In genomic region chr20:46713957-46714834, GRCh38 we compare ENCODE assay signal across 16 cellular contexts. TPM values are rescaled to one million over a fixed set of nuclear protein-coding genes. Genes with fewer than 3 reads are reported as not detected.
DNase-seq lines count a peak whose midpoint lies in the region; ATAC-seq, FAIRE-seq and TF ChIP-seq lines count a peak whose summit lies in the region.
"Had no signal": no experiment of that assay in that cellular context is flagged by ENCODE, and none has a peak within 500 bp of the region (broad histone marks: within the 10 kb centered on the region; RNA-seq: fewer than 3 reads in every experiment).

No MANE protein-coding gene starts in this region.

- H3K9me3 ChIP-seq in IMR-90 (ENCODE audit: control insufficient read depth, insufficient read depth, low read length) = no peaks in the 10 kb centered on the region
- H3K9me3 ChIP-seq in H1 (ENCODE audit: insufficient read depth in 2 of 2, low read depth in 1 of 2, low read length in 1 of 2) = no peaks in the 10 kb centered on the region
- H3K9me3 ChIP-seq in lower lobe of right lung = no peaks in the 10 kb centered on the region
- H3K9me3 ChIP-seq in upper lobe of left lung = no peaks in the 10 kb centered on the region
- H3K9me3 ChIP-seq: BLaER1 had no signal

- peaks cover 11% of the 10 kb centered on the region; the same call in 1 of the 2 replicates for H3K36me3 ChIP-seq in IMR-90 (ENCODE audit: control insufficient read depth, insufficient read depth, low read length)
- no peaks in the 10 kb centered on the region for H3K36me3 ChIP-seq in H1 (ENCODE audit: control insufficient read depth in 2 of 4, insufficient read depth in 4 of 4, low read length in 3 of 4)
- H3K36me3 ChIP-seq in lower lobe of right lung = no peaks in the 10 kb centered on the region
- no peaks in the 10 kb centered on the region for H3K36me3 ChIP-seq in upper lobe of left lung
- H3K36me3 ChIP-seq: BLaER1 had no signal

- DNase-seq in IMR-90 = no peak
- DNase-seq in H1 (ENCODE audit: low read depth in 1 of 2, low spot score in 2 of 2) = no peak
- no peak for DNase-seq in lower lobe of right lung
- DNase-seq in upper lobe of left lung = peak in 1 of 2 donors; percentile 42
- DNase-seq in C1 segment of cervical spinal cord (lab: John Stamatoyannopoulos, UW) = no peak
- no peak for DNase-seq in SW480 (ENCODE audit: low spot score)
- DNase-seq in GM10266 (ENCODE audit: extremely low spot score) = no peak
- DNase-seq: DMS 273 treated with DMSO at 0.1 percent for 48 hours; NCI-H1417; NCI-H2081 treated with DMSO at 0.1 percent for 48 hours; NCI-H526; NK-92 treated with Interleukin-12 subunit alpha and Interleukin-12 subunit beta, amount 100 ng/mL, for 24 hours; SHP77 had no signal

- peaks cover 10% of the 10 kb centered on the region for H4K20me1 ChIP-seq in IMR-90 (ENCODE audit: insufficient read depth, low read length)
- H4K20me1 ChIP-seq in H1 (replicated peaks in 1 of 2; ENCODE audit: control insufficient read depth in 1 of 2, insufficient read depth in 2 of 2, low read length in 2 of 2) = no peaks in the 10 kb centered on the region
- H4K20me1 ChIP-seq: BLaER1 had no signal

- H3K4me1 ChIP-seq in IMR-90 (ENCODE audit: control insufficient read depth, insufficient read depth, low read length) = peaks cover 23% of the 10 kb centered on the region
- H3K4me1 ChIP-seq in H1 (replicated peaks in 1 of 4; ENCODE audit: control insufficient read depth in 3 of 4, insufficient read depth in 4 of 4, low read length in 3 of 4) = peaks cover 0 to 7% (median 4%) of the 10 kb centered on the region in 4 experiments; a peak in 6 of 7 replicates
- peaks cover 35% of the 10 kb centered on the region for H3K4me1 ChIP-seq in lower lobe of right lung
- H3K4me1 ChIP-seq in upper lobe of left lung = peaks cover 29 to 40% (median 37%) of the 10 kb centered on the region in 4 donors

- H2BK20ac ChIP-seq in IMR-90 (ENCODE audit: low read depth, low read length) (no peak overlapping the region), H1 (ENCODE audit: low read length) (no peak overlapping the region)

- TF ChIP-seq EP300 in H1 (IDR thresholded peaks at IDR 0.05; ENCODE audit: borderline replicate concordance in 1 of 2, low read depth in 2 of 2, low read length in 2 of 2) (no peak), upper lobe of left lung (IDR thresholded peaks at IDR 0.05) (no peak)

- no peak overlapping the region for H3K23ac ChIP-seq in IMR-90 (ENCODE audit: low read depth, low read length)
- no peak overlapping the region for H3K23ac ChIP-seq in H1 (ENCODE audit: insufficient read length)

- dilution Hi-C loops in IMR-90 (cut with HindIII; ENCODE audit: low sequenced_read_pairs, unreplicated experiment) = no loop called here

- H2AK5ac ChIP-seq in IMR-90 (ENCODE audit: low read depth, low read length) (peak overlapping the region; percentile 43; the same call in 1 of the 2 replicates), H1 (ENCODE audit: low read depth, low read length) (peak overlapping the region; percentile 20; the same call in 1 of the 2 replicates)

- no peak overlapping the region for H3K9ac ChIP-seq in IMR-90 (ENCODE audit: low read depth, low read length)
- H3K9ac ChIP-seq in H1 (replicated peaks in 1 of 4; ENCODE audit: extremely low read depth in 1 of 4, low read depth in 3 of 4, low read length in 3 of 4) = no peak overlapping the region
- H3K9ac ChIP-seq: BLaER1 had no signal

- no peak overlapping the region for H2AFZ ChIP-seq in IMR-90 (replicated peaks; ENCODE audit: low read length, poor library complexity)
- H2AFZ ChIP-seq in H1 (ENCODE audit: low read length) = no peak overlapping the region
- H2AFZ ChIP-seq: PC-9 had no signal

- H3K14ac ChIP-seq in IMR-90 (replicated peaks; ENCODE audit: low read depth, low read length) = 0 out of 2 replicates have a peak overlapping the region, but pooled peaks have one; percentile 22
- no peak overlapping the region for H3K14ac ChIP-seq in H1 (ENCODE audit: insufficient read length)

- no peaks in the 10 kb centered on the region for H3K79me2 ChIP-seq in H1 (ENCODE audit: control insufficient read depth in 1 of 2, insufficient read depth in 2 of 2, low read length in 2 of 2)

- in situ Hi-C loops in IMR-90 (cut with MboI; ENCODE audit: low sequenced_read_pairs) = no loop called here

- peak overlapping the region; percentile 68; the same call in 1 of the 2 replicates for H3K4ac ChIP-seq in IMR-90 (ENCODE audit: low read depth, low read length)
- H3K4ac ChIP-seq in H1 (replicated peaks; ENCODE audit: insufficient read length, low read depth, low read length) = no peak overlapping the region

- no peak for TF ChIP-seq RAD21 in IMR-90 (IDR thresholded peaks at IDR 0.05; ENCODE audit: low read length)
- no peak for TF ChIP-seq RAD21 in H1 (IDR thresholded peaks at IDR 0.05 in 1 of 2, conservative IDR thresholded peaks at IDR 0.05 in 1 of 2; ENCODE audit: low read depth in 2 of 2, low read length in 2 of 2)

- H2AK9ac ChIP-seq in IMR-90 (replicated peaks; ENCODE audit: low read depth, low read length, poor library complexity) = no peak overlapping the region

- H3K23me2 ChIP-seq in H1 (ENCODE audit: low read depth, low read length) = peaks cover 6% of the 10 kb centered on the region

- H2BK5ac ChIP-seq in IMR-90 (ENCODE audit: low read depth, low read length, poor library complexity, severe bottlenecking) = no peak overlapping the region
- 0 out of 2 replicates have a peak overlapping the region, but pooled peaks have one; percentile 7 for H2BK5ac ChIP-seq in H1 (ENCODE audit: low read depth, low read length)

- CTCF ChIA-PET in IMR-90 (lab: Yijun Ruan, JAX) = no interaction called here
- CTCF ChIA-PET in H1 (lab: Charles Lee; ENCODE audit: partially characterized antibody) = interaction anchor here (0.9 kb wide), 1 partner anchor 12 kb away, joined by 6 read pairs; no protein-coding TSS in a partner anchor

- peaks cover 45% of the 10 kb centered on the region for H3K9me1 ChIP-seq in IMR-90 (ENCODE audit: insufficient read depth, low read length)

- TF ChIP-seq POLR2A in IMR-90 (IDR thresholded peaks at IDR 0.05; ENCODE audit: low read depth, low read length) (no peak), H1 (IDR thresholded peaks at IDR 0.05; ENCODE audit: control extremely low read depth in 1 of 2, low read depth in 2 of 2, low read length in 2 of 2) (no peak), upper lobe of left lung (IDR thresholded peaks at IDR 0.05) (no peak)

- WGBS in IMR-90 (ENCODE audit: extremely low coverage in 2 of 2, insufficient read length in 1 of 2), 2 experiments = 94% methylated on average over 9 of the region's 15 CpGs; no CpG with 5 or more reads in 1 of the 2 experiments
- 84% methylated on average over 15 of the region's 15 CpGs; no CpG with 5 or more reads in 1 of the 2 experiments for WGBS in H1 (ENCODE audit: extremely low coverage in 1 of 2, insufficient coverage in 1 of 2, insufficient read length in 1 of 2, insufficient replicate concordance in 2 of 2, low coverage in 1 of 2, low lambda C conversion rate in 2 of 2, missing lambda C conversion rate in 1 of 2), 2 experiments
- 87 to 90% methylated on average over 15 of the region's 15 CpGs for WGBS in upper lobe of left lung, 2 donors

- H4K91ac ChIP-seq in IMR-90 (ENCODE audit: insufficient read depth, low read depth, low read length) (peak overlapping the region; percentile 41; the same call in 1 of the 2 replicates), H1 (replicated peaks; ENCODE audit: insufficient read length, low read length) (no peak overlapping the region)

- H3K4me3 ChIP-seq in IMR-90 (ENCODE audit: insufficient read depth, low read depth, low read length) (no peak overlapping the region), H1 (ENCODE audit: extremely low read depth in 1 of 4, insufficient read depth in 2 of 4, low read depth in 3 of 4, low read length in 4 of 4) (no peak overlapping the region), lower lobe of right lung (no peak overlapping the region), upper lobe of left lung (no peak overlapping the region)
- H3K4me3 ChIP-seq: BLaER1, PC-9 had no signal

- H4K8ac ChIP-seq in IMR-90 (ENCODE audit: low read depth in 2 of 2, low read length in 2 of 2) = no peak overlapping the region
- no peak overlapping the region for H4K8ac ChIP-seq in H1 (ENCODE audit: extremely low read depth, insufficient read depth, low read length)

- peak overlapping the region; percentile 28; the same call in 1 of the 2 replicates for H3K27ac ChIP-seq in IMR-90 (ENCODE audit: insufficient read depth, low read length)
- H3K27ac ChIP-seq in H1 (ENCODE audit: low read depth, low read length) = no peak overlapping the region
- no peak overlapping the region for H3K27ac ChIP-seq in lower lobe of right lung
- H3K27ac ChIP-seq in upper lobe of left lung = peak overlapping the region in 3 of 4 donors; percentile 4 to 63 (median 33)
- H3K27ac ChIP-seq: BLaER1, PC-9 had no signal

- H2BK12ac ChIP-seq in H1 (ENCODE audit: low read depth, low read length) = 0 out of 2 replicates have a peak overlapping the region, but pooled peaks have one; percentile 31

- BruUV-seq in IMR-90 (replicated peaks; lab: Mats Ljungman, UMichigan) = no TSS peak

- H2BK15ac ChIP-seq in IMR-90 (ENCODE audit: low read depth, low read length) = peak overlapping the region; percentile 72; the same call in 2 of the 3 replicates
- no peak overlapping the region for H2BK15ac ChIP-seq in H1 (ENCODE audit: low read length)

- no peak for ATAC-seq in IMR-90 (ENCODE audit: low read depth)
- ATAC-seq in lower lobe of right lung = peak; percentile 16 to 25
- no peak for ATAC-seq in upper lobe of left lung (ENCODE audit: low FRiP score in 2 of 2)

- no peak for TF ChIP-seq CTCF in IMR-90 (conservative IDR thresholded peaks at IDR 0.05; ENCODE audit: low read depth, low read length)
- no peak for TF ChIP-seq CTCF in H1 (IDR thresholded peaks at IDR 0.05; ENCODE audit: control extremely low read depth in 1 of 3, insufficient read depth in 1 of 3, low read depth in 1 of 3, low read length in 3 of 3)
- TF ChIP-seq CTCF in lower lobe of right lung (IDR thresholded peaks at IDR 0.05) = no peak
- TF ChIP-seq CTCF in upper lobe of left lung (IDR thresholded peaks at IDR 0.05) = no peak
- no peak for TF ChIP-seq CTCF in GM10266 (IDR thresholded peaks at IDR 0.05; ENCODE audit: control insufficient read depth, insufficient read depth, low read depth, missing control alignments)

- POLR2A ChIA-PET in IMR-90 (lab: Charles Lee; ENCODE audit: unreplicated experiment) = no interaction called here
- POLR2A ChIA-PET in H1 (lab: Charles Lee; ENCODE audit: partially characterized antibody) = interaction anchor here (2.1 kb wide), 1 partner anchor 31 kb away, joined by 8 read pairs; no protein-coding TSS in a partner anchor

- intact Hi-C loops in IMR-90 (cut with micrococcal nuclease) (no loop called here), lower lobe of right lung (cut with DNase I) (no loop called here)

- 0 out of 2 replicates have a peak overlapping the region, but pooled peaks have one; percentile 69 for H2BK120ac ChIP-seq in IMR-90 (ENCODE audit: low read depth, low read length)
- no peak overlapping the region for H2BK120ac ChIP-seq in H1 (replicated peaks; ENCODE audit: low read depth, low read length)

- H3K18ac ChIP-seq in IMR-90 (ENCODE audit: low read depth, low read length) (no peak overlapping the region), H1 (ENCODE audit: extremely low read depth, low read length) (no peak overlapping the region)

- H3K27me3 ChIP-seq in IMR-90 (ENCODE audit: control insufficient read depth, insufficient read depth, low read length) (no peaks in the 10 kb centered on the region), H1 (replicated peaks in 1 of 4; ENCODE audit: control insufficient read depth in 3 of 4, extremely low read depth in 1 of 4, insufficient read depth in 3 of 4, low read length in 3 of 4) (no peaks in the 10 kb centered on the region; a peak in 2 of 7 replicates), lower lobe of right lung (ENCODE audit: low read depth) (no peaks in the 10 kb centered on the region), upper lobe of left lung (no peaks in the 10 kb centered on the region)

- H3K79me1 ChIP-seq in IMR-90 (ENCODE audit: low read depth in 1 of 2, low read length in 2 of 2) = peaks cover 35 to 82% of the 10 kb centered on the region in 2 experiments
- H3K79me1 ChIP-seq in H1 (ENCODE audit: low read depth, low read length) = peaks cover 2% of the 10 kb centered on the region; the same call in 1 of the 2 replicates

- H3K4me2 ChIP-seq in IMR-90 (ENCODE audit: low read depth, low read length) (no peak overlapping the region), H1 (ENCODE audit: insufficient read depth in 1 of 2, low read depth in 2 of 2, low read length in 2 of 2) (no peak overlapping the region)
- H3K4me2 ChIP-seq: BLaER1 had no signal

- FAIRE-seq in H1 (lab: Jason Lieb, UNC) = no peak
- FAIRE-seq: H54 had no signal

- H3K56ac ChIP-seq in IMR-90 (ENCODE audit: extremely low read depth, insufficient read depth, low read length) = no peak overlapping the region
- no peak overlapping the region for H3K56ac ChIP-seq in H1 (replicated peaks; ENCODE audit: insufficient read length, low read depth, low read length)

- no peak overlapping the region; the same call in 1 of the 2 replicates for H4K5ac ChIP-seq in IMR-90 (ENCODE audit: low read depth, low read length)
- H4K5ac ChIP-seq in H1 (ENCODE audit: insufficient read length, low read depth, low read length) = no peak overlapping the region

RNA-seq across cellular contexts. Expression of gene SLC2A10, which starts 4.7 kb away (rescaled TPM):
- 14.7 and 15.2 TPM in 2 replicates for total RNA-seq in IMR-90 (2012; rRNA removed)
- polyA plus RNA-seq in IMR-90 (2012; rRNA removed) = 22.0 TPM in 2 replicates
- 15.4 and 26.3 TPM in 2 replicates for polyA plus RNA-seq in IMR-90 (2012; cell fraction: cytosol; rRNA removed)
- 21.8 and 22.7 TPM in 2 replicates for polyA plus RNA-seq in IMR-90 (2012; cell fraction: nucleus; rRNA removed; ENCODE audit: low replicate concordance)
- 9.7 and 9.9 TPM in 2 replicates for total RNA-seq in H1 (2021; fragmentation: NEBNext Ultra II Directional; extraction: Animal tissue kit (Norgen Biotek cat#: 25700))
- polyA plus RNA-seq in H1 (2011; rRNA removed) = 9.0 and 11.9 TPM in 2 replicates
- 8.0 TPM for polyA plus RNA-seq in H1 (2011; cell fraction: cytosol; rRNA removed)
- 8.4 TPM for polyA plus RNA-seq in H1 (2011; cell fraction: nucleus; rRNA removed)
- polyA plus RNA-seq in H1 (2012, experiment 1 of 2) = 6.6 to 8.4 TPM (median 7.0 TPM) in 4 replicates
- polyA plus RNA-seq in H1 (2012, experiment 2 of 2) = 5.1 TPM
- polyA plus RNA-seq in H1 (2013, experiment 1 of 2) = 9.4 TPM
- polyA plus RNA-seq in H1 (2013, experiment 2 of 2) = 9.3 TPM
- polyA minus RNA-seq in H1 (2011; rRNA and poly(A)+ RNA removed) = 14.3 and 14.7 TPM in 2 replicates
- polyA minus RNA-seq in H1 (2011; cell fraction: cytosol; rRNA and poly(A)+ RNA removed) = 14.3 TPM
- polyA minus RNA-seq in H1 (2011; cell fraction: nucleus; rRNA and poly(A)+ RNA removed) = 13.5 TPM
- 11.5 TPM for total RNA-seq in lower lobe of right lung
- 10 to 100 TPM in 4 of 6 donors, 1 to 10 TPM in 2; 5.5 to 93.2 (median 13.8) TPM for total RNA-seq in upper lobe of left lung

RNA-seq across cellular contexts. Expression of gene TP53RK, which starts 25.0 kb away (rescaled TPM):
- total RNA-seq in IMR-90 (2012; rRNA removed) = 10.6 and 16.1 TPM in 2 replicates
- polyA plus RNA-seq in IMR-90 (2012; rRNA removed) = 8.7 and 9.0 TPM in 2 replicates
- 7.0 and 8.1 TPM in 2 replicates for polyA plus RNA-seq in IMR-90 (2012; cell fraction: cytosol; rRNA removed)
- 2.5 and 3.0 TPM in 2 replicates for polyA plus RNA-seq in IMR-90 (2012; cell fraction: nucleus; rRNA removed; ENCODE audit: low replicate concordance)
- 16.3 TPM in 2 replicates for total RNA-seq in H1 (2021; fragmentation: NEBNext Ultra II Directional; extraction: Animal tissue kit (Norgen Biotek cat#: 25700))
- polyA plus RNA-seq in H1 (2011; rRNA removed) = 8.5 and 8.7 TPM in 2 replicates
- 8.8 TPM for polyA plus RNA-seq in H1 (2011; cell fraction: cytosol; rRNA removed)
- 6.9 TPM for polyA plus RNA-seq in H1 (2011; cell fraction: nucleus; rRNA removed)
- polyA plus RNA-seq in H1 (2012, experiment 1 of 2) = 9.7 to 12.2 TPM (median 10.6 TPM) in 4 replicates
- 11.4 TPM for polyA plus RNA-seq in H1 (2012, experiment 2 of 2)
- polyA plus RNA-seq in H1 (2013, experiment 1 of 2) = 12.9 TPM
- 12.9 TPM for polyA plus RNA-seq in H1 (2013, experiment 2 of 2)
- polyA minus RNA-seq in H1 (2011; rRNA and poly(A)+ RNA removed) = 8.1 and 9.2 TPM in 2 replicates
- polyA minus RNA-seq in H1 (2011; cell fraction: cytosol; rRNA and poly(A)+ RNA removed) = 8.0 TPM
- 10.1 TPM for polyA minus RNA-seq in H1 (2011; cell fraction: nucleus; rRNA and poly(A)+ RNA removed)
- total RNA-seq in lower lobe of right lung = 11.9 TPM
- 10 to 100 TPM in 4 of 6 donors, 1 to 10 TPM in 2; 8.1 to 21.9 (median 12.5) TPM for total RNA-seq in upper lobe of left lung

Comparison
In these comparisons a context has a peak if more than half of its experiments do, and no peak if none do; other contexts are left out.
1. ATAC-seq: peak in lower lobe of right lung (2 of 2); none in IMR-90 (single experiment) and upper lobe of left lung (0 of 2).
2. H3K27ac ChIP-seq: peak in IMR-90 (single experiment) and upper lobe of left lung (3 of 4); none in H1 (single experiment) and lower lobe of right lung (single experiment).